ENCODE assay signal across 2 cellular contexts in genomic region chr10:74988787-74989574, GRCh38.
TF ChIP-seq lines count a peak whose summit lies in the region.

No MANE protein-coding gene starts in this region.

TF ChIP-seq in neural cell, 6 proteins besides CTCF, POLR2A, EP300 and RAD21:
- TF ChIP-seq REST (IDR thresholded peaks at IDR 0.05; ENCODE audit: borderline replicate concordance) = no peak
TF ChIP-seq in neural cell: peak in this region for 0.

TF ChIP-seq in GM23338, 12 proteins besides CTCF, POLR2A, EP300 and RAD21 (continued from another document):
- TF ChIP-seq ZNF462 (CRISPR knock-in tag; IDR thresholded peaks at IDR 0.05) (no peak), ZNF331 (CRISPR knock-in tag; IDR thresholded peaks at IDR 0.05; ENCODE audit: low read depth) (no peak), EZH2 (IDR thresholded peaks at IDR 0.05; ENCODE audit: low read depth, unreplicated experiment) (no peak), ZNF114 (CRISPR knock-in tag; IDR thresholded peaks at IDR 0.05) (no peak), NANOG (IDR thresholded peaks at IDR 0.05; ENCODE audit: borderline replicate concordance) (no peak), REST (IDR thresholded peaks at IDR 0.05; ENCODE audit: unreplicated experiment) (no peak), EZH2phosphoT487 (IDR thresholded peaks at IDR 0.05; ENCODE audit: unreplicated experiment) (no peak), STAT1 (IDR thresholded peaks at IDR 0.05; ENCODE audit: unreplicated experiment) (no peak), ETS1 (IDR thresholded peaks at IDR 0.05) (no peak)
